Comparison of ENCODE assay signal across 24 cellular contexts in the genomic region with DNA sequence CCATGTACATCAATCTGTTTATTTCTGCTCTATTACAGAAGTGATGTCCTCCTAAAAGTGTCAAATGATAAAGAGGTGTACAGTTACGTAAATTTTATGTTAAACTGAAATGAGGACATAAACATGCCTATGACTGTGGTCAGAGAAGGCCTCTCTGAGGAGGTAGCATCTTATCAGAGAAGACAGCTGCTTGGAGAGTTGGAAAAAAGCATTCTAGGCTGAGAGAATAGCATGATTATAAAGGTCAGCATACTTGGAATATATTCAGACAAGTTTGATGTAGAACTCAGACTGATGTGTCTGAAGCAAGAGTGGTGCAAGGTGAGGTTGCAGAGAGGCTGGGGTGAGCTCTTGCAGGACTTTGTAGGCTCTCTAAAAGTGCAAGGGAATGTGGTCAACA. TPM values are rescaled to one million over a fixed set of nuclear protein-coding genes. Genes with fewer than 3 reads are reported as not detected.
DNase-seq lines count a peak whose midpoint lies in the region; ATAC-seq and TF ChIP-seq lines count a peak whose summit lies in the region.
"Had no signal": no experiment of that assay in that cellular context is flagged by ENCODE, and none has a peak within 500 bp of the region (broad histone marks: within the 10 kb centered on the region; RNA-seq: fewer than 3 reads in every experiment).

No MANE protein-coding gene starts in this region.

- H3K9me2 ChIP-seq in Loucy (replicated peaks; ENCODE audit: low read depth, low read length), result no peaks in the 10 kb centered on the region
- H3K9me2 ChIP-seq: SK-N-SH had no signal

- H3K4me1 Mint-ChIP-seq in CD4-positive, CD25-positive, alpha-beta regulatory T cell, result peaks cover 11 to 43% (median 21%) of the 10 kb centered on the region in 4 donors
- H3K4me1 Mint-ChIP-seq in WTC11, result peaks cover 28% of the 10 kb centered on the region

- H3K4me1 ChIP-seq in CD4-positive, CD25-positive, alpha-beta regulatory T cell (ENCODE audit: control insufficient read depth, insufficient read depth, low read length, poor library complexity, severe bottlenecking), result peaks cover 29% of the 10 kb centered on the region
- peaks cover 22% of the 10 kb centered on the region for H3K4me1 ChIP-seq in Loucy (ENCODE audit: insufficient read depth, low read length, poor library complexity, severe bottlenecking)
- peaks cover 0 to 27% (median 14%) of the 10 kb centered on the region in 4 donors for H3K4me1 ChIP-seq in tibial nerve
- H3K4me1 ChIP-seq in lower lobe of right lung, result peaks cover 28% of the 10 kb centered on the region

- H3K27me3 ChIP-seq in CD4-positive, CD25-positive, alpha-beta regulatory T cell (ENCODE audit: control insufficient read depth, insufficient read depth, low read length), result no peaks in the 10 kb centered on the region
- H3K27me3 ChIP-seq in Loucy (ENCODE audit: insufficient read depth, low read length, poor library complexity, severe bottlenecking) (peaks cover 10% of the 10 kb centered on the region), tibial nerve (no peaks in the 10 kb centered on the region), lower lobe of right lung (ENCODE audit: low read depth) (no peaks in the 10 kb centered on the region)
- H3K27me3 ChIP-seq: BLaER1, left lung, upper lobe of left lung had no signal

- H3K27ac ChIP-seq in CD4-positive, CD25-positive, alpha-beta regulatory T cell (ENCODE audit: insufficient read depth, low read length, poor library complexity, severe bottlenecking), result no peak overlapping the region
- H3K27ac ChIP-seq in tibial nerve, result no peak overlapping the region
- no peak overlapping the region for H3K27ac ChIP-seq in lower lobe of right lung
- H3K27ac ChIP-seq: BLaER1, left lung, upper lobe of left lung had no signal

- 97 to 98% methylated on average over 1 of the region's 1 CpG for WGBS in tibial nerve, 2 donors

- H3K4me3 Mint-ChIP-seq in CD4-positive, CD25-positive, alpha-beta regulatory T cell, result peak overlapping the region in 3 of 4 donors; percentile 9 to 19 (median 10)
- H3K4me3 Mint-ChIP-seq in WTC11, result no peak overlapping the region
- H3K4me3 Mint-ChIP-seq: activated naive CD8-positive, alpha-beta T cell treated with anti-CD3 and anti-CD28 coated beads for 36 hours; central memory CD8-positive, alpha-beta T cell had no signal

- H3F3A ChIP-seq in Loucy (ENCODE audit: low read depth), result no peaks in the 10 kb centered on the region

- POLR2A ChIA-PET in WTC11 (lab: Charles Lee), result no interaction called here

- H3K27ac Mint-ChIP-seq in CD4-positive, CD25-positive, alpha-beta regulatory T cell, result no peak overlapping the region
- H3K27ac Mint-ChIP-seq in WTC11, result 0 out of 2 replicates have a peak overlapping the region, but pooled peaks have one; percentile 26
- H3K27ac Mint-ChIP-seq: activated naive CD8-positive, alpha-beta T cell treated with anti-CD3 and anti-CD28 coated beads for 36 hours; naive B cell had no signal

- H3K4me3 ChIP-seq in CD4-positive, CD25-positive, alpha-beta regulatory T cell (ENCODE audit: low read depth, low read length), result no peak overlapping the region
- H3K4me3 ChIP-seq in Loucy (ENCODE audit: low read length, poor library complexity, severe bottlenecking) (no peak overlapping the region), tibial nerve (no peak overlapping the region), lower lobe of right lung (no peak overlapping the region)
- H3K4me3 ChIP-seq: BLaER1, HAP-1, left lung, upper lobe of left lung had no signal

- no peak for TF ChIP-seq EP300 in tibial nerve (IDR thresholded peaks at IDR 0.05)

- TF ChIP-seq CTCF in Loucy (conservative IDR thresholded peaks at IDR 0.05; ENCODE audit: low read length) (no peak), WTC11 (IDR thresholded peaks at IDR 0.05) (no peak), tibial nerve (IDR thresholded peaks at IDR 0.05) (no peak), lower lobe of right lung (IDR thresholded peaks at IDR 0.05) (no peak)

- no peak for DNase-seq in CD4-positive, CD25-positive, alpha-beta regulatory T cell
- DNase-seq in WTC11 (ENCODE audit: low spot score), result no peak
- peak; percentile 65 for DNase-seq in iris pigment epithelial cell (ENCODE audit: low read depth)
- DNase-seq in tibial nerve (ENCODE audit: low spot score in 2 of 2), result no peak
- DNase-seq in EL, result no peak
- no peak for DNase-seq in head of caudate nucleus
- DNase-seq in lower lobe of right lung, result no peak
- DNase-seq: activated naive CD8-positive, alpha-beta T cell treated with anti-CD3 and anti-CD28 coated beads for 36 hours; Caco-2; GDM1; left lung; naive B cell; NCI-H1417; NCI-H2081; NCI-H345; NCI-H774; SK-N-SH; small intestine; stimulated activated CD4-positive, alpha-beta T cell treated with anti-CD3 and anti-CD28 coated beads, Interleukin-1b, Interleukin-23, amount 100 ng/mL, for 48 hours; upper lobe of left lung had no signal

- no peaks in the 10 kb centered on the region for H3K36me3 Mint-ChIP-seq in CD4-positive, CD25-positive, alpha-beta regulatory T cell
- peaks cover 13% of the 10 kb centered on the region for H3K36me3 Mint-ChIP-seq in WTC11
- H3K36me3 Mint-ChIP-seq: naive B cell had no signal

- peak overlapping the region; percentile 36 for H3K9ac ChIP-seq in Loucy (ENCODE audit: low read depth, low read length, poor library complexity, severe bottlenecking)
- H3K9ac ChIP-seq: BLaER1, SK-N-SH had no signal

- peaks cover 4% of the 10 kb centered on the region for H3K27me3 Mint-ChIP-seq in CD4-positive, CD25-positive, alpha-beta regulatory T cell
- no peaks in the 10 kb centered on the region for H3K27me3 Mint-ChIP-seq in WTC11 (ENCODE audit: low read depth)
- H3K27me3 Mint-ChIP-seq: activated naive CD8-positive, alpha-beta T cell treated with anti-CD3 and anti-CD28 coated beads for 36 hours; central memory CD8-positive, alpha-beta T cell; naive B cell had no signal

- intact Hi-C loops in head of caudate nucleus (cut with DNase I), result no loop called here
- intact Hi-C loops in lower lobe of right lung (cut with DNase I), result loop anchor here (10.0 kb wide), 1 partner anchor 72 kb away; no protein-coding TSS in a partner anchor

- no peaks in the 10 kb centered on the region for H3K9me3 ChIP-seq in CD4-positive, CD25-positive, alpha-beta regulatory T cell (ENCODE audit: control insufficient read depth in 2 of 2, low read length in 2 of 2)
- H3K9me3 ChIP-seq in Loucy (ENCODE audit: insufficient read depth, low read depth, low read length) (no peaks in the 10 kb centered on the region), tibial nerve (no peaks in the 10 kb centered on the region), lower lobe of right lung (no peaks in the 10 kb centered on the region)
- H3K9me3 ChIP-seq: BLaER1, Caco-2, HAP-1, left lung, SK-N-SH, upper lobe of left lung had no signal

- H3K79me2 ChIP-seq in Loucy (ENCODE audit: insufficient read depth, low read length), result peaks cover 37% of the 10 kb centered on the region

- peaks cover 19% of the 10 kb centered on the region for H4K20me1 ChIP-seq in Loucy (ENCODE audit: insufficient read depth, low read length, poor library complexity, severe bottlenecking)

- ATAC-seq in CD4-positive, CD25-positive, alpha-beta regulatory T cell (ENCODE audit: low read depth in 2 of 2), result no peak
- ATAC-seq in WTC11 (no peak), lower lobe of right lung (no peak)
- ATAC-seq: left lung had no signal

- H3K4me2 ChIP-seq in Loucy (ENCODE audit: low read depth, low read length, poor library complexity, severe bottlenecking), result no peak overlapping the region
- H3K4me2 ChIP-seq: BLaER1, SK-N-SH had no signal

- TF ChIP-seq POLR2A in tibial nerve (IDR thresholded peaks at IDR 0.05), result no peak

- peaks cover 4% of the 10 kb centered on the region for H3K36me3 ChIP-seq in CD4-positive, CD25-positive, alpha-beta regulatory T cell (ENCODE audit: control insufficient read depth, insufficient read depth, low read length)
- H3K36me3 ChIP-seq in Loucy (ENCODE audit: insufficient read depth, low read length), result peaks cover 10% of the 10 kb centered on the region
- no peaks in the 10 kb centered on the region for H3K36me3 ChIP-seq in tibial nerve
- peaks cover 4% of the 10 kb centered on the region for H3K36me3 ChIP-seq in lower lobe of right lung
- H3K36me3 ChIP-seq: upper lobe of left lung had no signal

- H2AFZ ChIP-seq in Loucy (ENCODE audit: low read length), result no peak overlapping the region

- CTCF ChIA-PET in WTC11 (lab: Charles Lee), result no interaction called here

- H3K9me3 Mint-ChIP-seq in CD4-positive, CD25-positive, alpha-beta regulatory T cell, result no peaks in the 10 kb centered on the region
- no peaks in the 10 kb centered on the region for H3K9me3 Mint-ChIP-seq in WTC11
- H3K9me3 Mint-ChIP-seq: activated naive CD8-positive, alpha-beta T cell treated with anti-CD3 and anti-CD28 coated beads for 36 hours; central memory CD8-positive, alpha-beta T cell; naive B cell had no signal

TF ChIP-seq in WTC11, 78 proteins besides CTCF, POLR2A, EP300 and RAD21 (continues in another document):
- TF ChIP-seq GTF2I (CRISPR knock-in tag; conservative IDR thresholded peaks at IDR 0.05) (no peak), RELA (CRISPR knock-in tag; IDR thresholded peaks at IDR 0.05; ENCODE audit: borderline replicate concordance) (no peak), TCF7 (CRISPR knock-in tag; IDR thresholded peaks at IDR 0.05; ENCODE audit: low read depth) (no peak), NFE2L1 (CRISPR knock-in tag; IDR thresholded peaks at IDR 0.05) (no peak)

RNA-seq across cellular contexts. Expression of a gene that starts 3.1 kb away (rescaled TPM):
- 33.0 TPM for total RNA-seq in CD4-positive, CD25-positive, alpha-beta regulatory T cell
- 10 to 100 TPM; 67.5 to 89.9 (median 76.2) TPM for polyA plus RNA-seq in CD4-positive, CD25-positive, alpha-beta regulatory T cell
- 239 to 262 TPM (median 240 TPM) in 3 replicates for total RNA-seq in WTC11 (2021)
- 10 to 100 TPM; 28.2 to 42.8 (median 37.4) TPM for total RNA-seq in tibial nerve
- 48.1 TPM for total RNA-seq in lower lobe of right lung

RNA-seq across cellular contexts. Expression of a gene that starts 3.9 kb away (rescaled TPM):
- 77.9 TPM for total RNA-seq in CD4-positive, CD25-positive, alpha-beta regulatory T cell
- 10 to 100 TPM; 47.6 to 75.4 (median 51.5) TPM for polyA plus RNA-seq in CD4-positive, CD25-positive, alpha-beta regulatory T cell
- total RNA-seq in WTC11 (2021) (49.1 to 56.6 TPM (median 54.9 TPM) in 3 replicates), tibial nerve (10 to 100 TPM; 29.4 to 35.0 (median 34.1) TPM), lower lobe of right lung (63.3 TPM)

RNA-seq across cellular contexts. Expression of a gene that starts 10.0 kb away (rescaled TPM):
- 48.3 TPM for total RNA-seq in CD4-positive, CD25-positive, alpha-beta regulatory T cell
- 100 to 1,000 TPM; 158 to 237 (median 214) TPM for polyA plus RNA-seq in CD4-positive, CD25-positive, alpha-beta regulatory T cell
- 72.7 to 78.4 TPM (median 73.9 TPM) in 3 replicates for total RNA-seq in WTC11 (2021)
- 10 to 100 TPM; 55.9 to 88.1 (median 84.7) TPM for total RNA-seq in tibial nerve
- total RNA-seq in lower lobe of right lung, result 98.9 TPM
